18 cellular contexts compared by ENCODE assay signal in genomic region chr1:60031116-60031515, GRCh38. TPM values are rescaled to one million over a fixed set of nuclear protein-coding genes. Genes with fewer than 3 reads are reported as not detected.
DNase-seq lines count a peak whose midpoint lies in the region; ATAC-seq and TF ChIP-seq lines count a peak whose summit lies in the region.
"Had no signal": no experiment of that assay in that cellular context is flagged by ENCODE, and none has a peak within 500 bp of the region (broad histone marks: within the 10 kb centered on the region; RNA-seq: fewer than 3 reads in every experiment).

No MANE protein-coding gene starts in this region.

- H3K4me3 Mint-ChIP-seq in osteocyte (ENCODE audit: unreplicated experiment): no peak overlapping the region
- H3K4me3 Mint-ChIP-seq: CD8-positive, alpha-beta T cell had no signal

- H3K4me1 ChIP-seq in heart left ventricle: no peaks in the 10 kb centered on the region
- H3K4me1 ChIP-seq: BE2C had no signal

- no peak overlapping the region for H3K27ac ChIP-seq in heart left ventricle
- H3K27ac ChIP-seq: 22Rv1, C4-2B, GM23248, HL-60 had no signal

- no peaks in the 10 kb centered on the region for H3K27me3 ChIP-seq in heart left ventricle
- H3K27me3 ChIP-seq: BE2C had no signal

- peak; percentile 11 for DNase-seq in AG10803 (ENCODE audit: low read depth)
- DNase-seq in NCI-H524 (lab: John Stamatoyannopoulos, UW): peak; percentile 18 to 71
- DNase-seq in fibroblast of gingiva (ENCODE audit: low read depth): peak; percentile 84
- DNase-seq in osteocyte (ENCODE audit: extremely low spot score, unreplicated experiment): no peak
- no peak for DNase-seq in kidney tubule cell (ENCODE audit: low spot score)
- no peak for DNase-seq in germinal center (ENCODE audit: low spot score)
- DNase-seq in heart left ventricle: no peak
- DNase-seq: BE2C; CD8-positive, alpha-beta T cell; COR-L47; DMS53; GF-D8; GM23248 had no signal

- peak overlapping the region; percentile 16 for H3K27ac Mint-ChIP-seq in osteocyte (ENCODE audit: unreplicated experiment)
- H3K27ac Mint-ChIP-seq: CD8-positive, alpha-beta T cell had no signal

- ATAC-seq in GM21825 (IDR thresholded peaks at IDR 0.05; ENCODE audit: unreplicated experiment) (no peak), heart left ventricle (no peak)
- ATAC-seq: CD8-positive, alpha-beta T cell; HCT116 had no signal

- no peaks in the 10 kb centered on the region for H3K27me3 Mint-ChIP-seq in osteocyte (ENCODE audit: unreplicated experiment)

- no peak for TF ChIP-seq POLR2A in heart left ventricle (IDR thresholded peaks at IDR 0.05)

- no peaks in the 10 kb centered on the region for H3K36me3 ChIP-seq in heart left ventricle
- H3K36me3 ChIP-seq: BE2C had no signal

- H3K9me3 Mint-ChIP-seq in osteocyte (ENCODE audit: unreplicated experiment): no peaks in the 10 kb centered on the region
- H3K9me3 Mint-ChIP-seq: CD8-positive, alpha-beta T cell had no signal

- 70 to 76% (median 74%) methylated on average over 3 of the region's 3 CpGs for WGBS in heart left ventricle, 4 donors

- no peaks in the 10 kb centered on the region for H3K9me3 ChIP-seq in heart left ventricle
- H3K9me3 ChIP-seq: BE2C had no signal

- H3K36me3 Mint-ChIP-seq in osteocyte (ENCODE audit: unreplicated experiment): no peaks in the 10 kb centered on the region
- H3K36me3 Mint-ChIP-seq: CD8-positive, alpha-beta T cell had no signal

- TF ChIP-seq CTCF in AG10803 (conservative IDR thresholded peaks at IDR 0.05; ENCODE audit: low read length): no peak
- TF ChIP-seq CTCF in osteocyte (IDR thresholded peaks at IDR 0.05): no peak
- no peak for TF ChIP-seq CTCF in heart left ventricle (IDR thresholded peaks at IDR 0.05)

- intact Hi-C loops in heart left ventricle (cut with DNase I): no loop called here

- H3K4me1 Mint-ChIP-seq in osteocyte (ENCODE audit: unreplicated experiment): peaks cover 23% of the 10 kb centered on the region

- H3K4me3 ChIP-seq in AG10803 (ENCODE audit: low read length) (no peak overlapping the region), heart left ventricle (no peak overlapping the region)
- H3K4me3 ChIP-seq: GM23248 had no signal

RNA-seq across cellular contexts. Expression of gene C1orf87, which starts 42.5 kb away (rescaled TPM):
- total RNA-seq in osteocyte: 0.94 and 1.0 TPM in 2 replicates
- not detected for total RNA-seq in heart left ventricle
- polyA plus RNA-seq in heart left ventricle: not detected
- total RNA-seq: CD8-positive, alpha-beta T cell; GM23248 had no signal
- polyA plus RNA-seq: GM23248 had no signal

Comparison
In these comparisons a context has a peak if more than half of its experiments do, and no peak if none do; other contexts are left out.
1. DNase-seq: peak in AG10803 (single experiment), NCI-H524 (2 of 2) and fibroblast of gingiva (single experiment); none in osteocyte (single experiment), kidney tubule cell (single experiment), germinal center (single experiment) and heart left ventricle (0 of 5).